ENCODE assay signal across 8 cellular contexts in genomic region chr9:76458903-76459690, GRCh38. TPM values are rescaled to one million over a fixed set of nuclear protein-coding genes. Genes with fewer than 3 reads are reported as not detected.
DNase-seq lines count a peak whose midpoint lies in the region; ATAC-seq and TF ChIP-seq lines count a peak whose summit lies in the region.

GCNT1 (plus strand) TSS chr9:76459182; CDS start chr9:76502382, 43,200 bp downstream.

- no peaks in the 10 kb centered on the region for H3K4me1 ChIP-seq in Caco-2

- H3K4me3 Mint-ChIP-seq in Caco-2 (ENCODE audit: unreplicated experiment): peak within 1 kb of the TSS; percentile 91

- no peaks in the 10 kb centered on the region for H3K27me3 ChIP-seq in Caco-2 (replicated peaks; ENCODE audit: control insufficient read depth, insufficient read depth, low read length)

- peak within 1 kb of the TSS; percentile 58 for H3K27ac Mint-ChIP-seq in Caco-2 (ENCODE audit: unreplicated experiment)

- H3K9me3 ChIP-seq in Caco-2: no peaks in the 10 kb centered on the region

- no peaks in the 10 kb centered on the region for H3K4me1 Mint-ChIP-seq in Caco-2 (ENCODE audit: low read depth, unreplicated experiment)

- no peaks in the 10 kb centered on the region for H3K27me3 Mint-ChIP-seq in Caco-2 (ENCODE audit: insufficient read depth, unreplicated experiment)

- POLR2A ChIA-PET in Caco-2 (lab: Charles Lee): interaction anchor here (0.7 to 0.9 kb wide), 2 partner anchors 117 to 175 kb away, joined by 3 read pairs; no protein-coding TSS in a partner anchor

- no peaks in the 10 kb centered on the region for H3K36me3 ChIP-seq in Caco-2 (ENCODE audit: control insufficient read depth, insufficient read depth, low read length)

- no peaks in the 10 kb centered on the region for H3K9me3 Mint-ChIP-seq in Caco-2 (ENCODE audit: unreplicated experiment)

- in situ Hi-C loops in endometrial microvascular endothelial cells (cut with HindIII; ENCODE audit: inconsistent ontology term, low pct_unique_long_range_greater_than_20kb, low sequenced_read_pairs): loop anchor here (25.0 kb wide), 1 partner anchor 253 kb away; no protein-coding TSS in a partner anchor

- peak; percentile 84 for ATAC-seq in GM21360 (IDR thresholded peaks at IDR 0.05; ENCODE audit: unreplicated experiment)

- CTCF ChIA-PET in Caco-2 (lab: Charles Lee): interaction anchor here (1.0 kb wide), 2 partner anchors 170 to 199 kb away, joined by 3 to 4 read pairs; no protein-coding TSS in a partner anchor

- TF ChIP-seq CTCF in Caco-2 (IDR thresholded peaks at IDR 0.05; ENCODE audit: insufficient read depth in 1 of 2, low read depth in 1 of 2, low read length in 1 of 2, severe bottlenecking in 1 of 2, unreplicated experiment in 1 of 2): peak in 1 of 2 experiments; percentile 40

- DNase-seq in Caco-2 (peak; percentile 83 to 87), HT-29 (ENCODE audit: low spot score) (peak; percentile 73), NOMO-1 treated with DMSO at 0.1 percent for 48 hours (lab: John Stamatoyannopoulos, UW; ENCODE audit: unreplicated experiment) (peak; percentile 61), midbrain (lab: John Stamatoyannopoulos, UW) (peak; percentile 5)
- DNase-seq in activated CD8-positive, alpha-beta memory T cell treated with anti-CD3 and anti-CD28 coated beads, Interleukin-2, amount 50 U/mL, for 1 hour (ENCODE audit: extremely low read depth): peak; percentile 45
- DNase-seq in stimulated activated CD8-positive, alpha-beta memory T cell treated with anti-CD3 and anti-CD28 coated beads, Interleukin-2, amount 100 ng/mL, for 1 hour (ENCODE audit: low read depth in 2 of 2): peak; percentile 79 to 84

- intact Hi-C loops in Caco-2 (cut with micrococcal nuclease; ENCODE audit: unreplicated experiment): loop anchor here (10.0 kb wide), 1 partner anchor 126 kb away; no protein-coding TSS in a partner anchor

- peak within 1 kb of the TSS; percentile 62 for H3K4me3 ChIP-seq in Caco-2 (ENCODE audit: low read depth, low read length)

- no peaks in the 10 kb centered on the region for H3K36me3 Mint-ChIP-seq in Caco-2 (ENCODE audit: insufficient read depth, unreplicated experiment)

- no TSS peak for BruUV-seq in Caco-2 (replicated peaks; lab: Mats Ljungman, UMichigan)

RNA-seq across cellular contexts. Expression of gene GCNT1, which starts in this region (rescaled TPM):
- total RNA-seq in Caco-2 (2022) (18.9 and 19.1 TPM in 2 replicates), endometrial microvascular endothelial cells (ENCODE audit: inconsistent ontology term) (16.3 TPM)
- total RNA-seq in HT-29 (2014; rRNA removed; shearing (Covaris generic)): 1.2 and 1.5 TPM in 2 replicates

Comparison
In these comparisons a context has a peak if more than half of its experiments do, and no peak if none do; other contexts are left out.
1. Peak in every context shown above with its lines: DNase-seq, ATAC-seq and H3K4me3 ChIP-seq.
2. DNase-seq: peak in every context shown above with its lines; median percentile 85 in Caco-2; 82 in stimulated activated CD8-positive, alpha-beta memory T cell treated with anti-CD3 and anti-CD28 coated beads, Interleukin-2, amount 100 ng/mL, for 1 hour; 73 in HT-29; 61 in NOMO-1 treated with DMSO at 0.1 percent for 48 hours; 45 in activated CD8-positive, alpha-beta memory T cell treated with anti-CD3 and anti-CD28 coated beads, Interleukin-2, amount 50 U/mL, for 1 hour; 5 in midbrain.